Comparison of ENCODE assay signal across 8 cellular contexts in the genomic region with DNA sequence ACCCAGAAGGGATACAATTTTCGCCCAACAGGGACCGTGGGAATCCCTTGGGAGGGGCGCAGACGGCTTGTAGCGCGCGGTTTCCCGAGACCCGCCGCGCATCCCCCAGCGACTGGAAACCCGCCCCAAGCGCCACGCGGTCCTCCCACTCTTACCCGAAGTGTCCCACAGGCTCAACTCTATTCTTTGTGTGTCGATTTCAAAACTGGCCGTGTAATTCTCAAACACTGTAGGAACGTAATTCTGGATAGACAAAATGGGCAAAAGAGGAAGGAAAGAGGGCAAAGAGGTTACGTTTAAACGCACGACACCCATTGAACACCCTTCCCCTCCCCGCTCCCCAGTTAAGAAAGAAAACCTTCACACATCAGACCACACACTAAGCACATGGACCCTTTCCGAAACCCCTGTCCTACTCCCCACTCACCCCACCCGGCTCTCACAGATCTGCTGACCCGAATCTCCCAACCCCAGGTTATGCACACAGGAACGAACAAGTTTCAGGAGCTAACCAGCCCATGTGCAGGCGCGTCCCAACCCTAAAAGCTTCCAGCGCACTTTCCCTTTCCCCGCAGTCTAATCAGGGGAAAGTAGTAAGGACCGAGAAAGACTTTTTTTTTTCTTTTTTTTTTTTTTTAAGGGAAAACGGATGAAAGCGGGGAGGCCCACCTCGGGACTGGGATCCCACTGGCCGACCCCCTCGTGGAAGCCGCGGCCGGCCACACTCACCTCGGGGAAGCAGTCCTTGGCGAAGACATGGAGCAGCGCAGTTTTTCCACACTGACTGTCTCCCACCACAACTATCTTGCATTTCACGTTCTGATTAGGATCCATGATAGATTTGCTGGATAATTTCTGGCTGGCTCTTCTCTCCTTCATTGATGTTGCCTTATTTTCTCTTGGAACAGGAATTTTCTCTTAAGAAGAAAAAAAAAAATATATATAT. TPM values are rescaled to one million over a fixed set of nuclear protein-coding genes. Genes with fewer than 3 reads are reported as not detected.
DNase-seq lines count a peak whose midpoint lies in the region; ATAC-seq and TF ChIP-seq lines count a peak whose summit lies in the region.

No MANE protein-coding gene starts in this region.

- WGBS in adipose tissue, 3 donors, result 0 to 1% (median 1%) methylated on average over 45 of the region's 45 CpGs

- no peak for TF ChIP-seq CTCF in C4-2B (conservative IDR thresholded peaks at IDR 0.05)

- peak overlapping the region in 5 of 10 donors; percentile 34 to 52 (median 43) for H3K4me3 Mint-ChIP-seq in naive thymus-derived CD8-positive, alpha-beta T cell

- DNase-seq in globus pallidus (ENCODE audit: low spot score), result no peak
- DNase-seq in naive thymus-derived CD8-positive, alpha-beta T cell, result no peak

- peaks cover 23% of the 10 kb centered on the region for H3K4me1 ChIP-seq in HUES6 (ENCODE audit: control insufficient read depth, insufficient read depth, low read length)

- no peaks in the 10 kb centered on the region for H3K9me3 ChIP-seq in HUES6 (ENCODE audit: control insufficient read depth, insufficient read depth, low read depth, low read length)

- peak overlapping the region; percentile 93 for H3K9ac ChIP-seq in HUES6 (ENCODE audit: low read length)

- H3K27ac Mint-ChIP-seq in naive thymus-derived CD8-positive, alpha-beta T cell, result no peak overlapping the region

- H3K9me3 Mint-ChIP-seq in naive thymus-derived CD8-positive, alpha-beta T cell, result no peaks in the 10 kb centered on the region

- H3K4me1 Mint-ChIP-seq in naive thymus-derived CD8-positive, alpha-beta T cell, result peaks cover 6 to 22% (median 11%) of the 10 kb centered on the region in 4 donors

- ATAC-seq in HG03039 (IDR thresholded peaks at IDR 0.05; ENCODE audit: unreplicated experiment), result no peak
- no peak for ATAC-seq in naive thymus-derived CD8-positive, alpha-beta T cell

- peaks cover 0 to 4% (median 0%) of the 10 kb centered on the region in 3 donors for H3K36me3 Mint-ChIP-seq in naive thymus-derived CD8-positive, alpha-beta T cell

- no peaks in the 10 kb centered on the region for H3K27me3 ChIP-seq in HUES6 (ENCODE audit: control insufficient read depth, insufficient read depth, low read length)

- peaks cover 29 to 61% (median 43%) of the 10 kb centered on the region in 5 donors for H3K27me3 Mint-ChIP-seq in naive thymus-derived CD8-positive, alpha-beta T cell

- POLR2A ChIA-PET in naive thymus-derived CD8-positive, alpha-beta T cell (lab: Charles Lee), result no interaction called here

- peaks cover 31% of the 10 kb centered on the region for H3K36me3 ChIP-seq in HUES6 (ENCODE audit: control insufficient read depth, insufficient read depth, low read length)

- peak overlapping the region; percentile 39 for H3K27ac ChIP-seq in C4-2B
- H3K27ac ChIP-seq in HUES6 (ENCODE audit: low read depth, low read length), result peak overlapping the region; percentile 19; the same call in 1 of the 2 replicates
- H3K27ac ChIP-seq in adipose tissue (ENCODE audit: low read depth, low read length), result peak overlapping the region; percentile 70
- H3K27ac ChIP-seq in skin epidermis, result peak overlapping the region; percentile 69 to 98 (median 91)

- H3K4me3 ChIP-seq in HUES6 (ENCODE audit: low read depth, low read length) (peak overlapping the region; percentile 94), iPS-11a (ENCODE audit: low read depth, low read length) (peak overlapping the region; percentile 98), skin epidermis (peak overlapping the region; percentile 44 to 73 (median 64))

RNA-seq across cellular contexts. Expression of a gene that starts 0.7 kb away (rescaled TPM):
- polyA plus RNA-seq in adipose tissue, result 10 to 100 TPM in 2 of 3 donors, 1 to 10 TPM in 1; 4.2 to 65.0 (median 56.5) TPM
- total RNA-seq in naive thymus-derived CD8-positive, alpha-beta T cell, result not detected
- not detected for polyA plus RNA-seq in naive thymus-derived CD8-positive, alpha-beta T cell

Comparison
In these comparisons a context has a peak if more than half of its experiments do, and no peak if none do; other contexts are left out.
1. H3K27ac ChIP-seq: peak in every context shown above with its lines; median percentile 91 in skin epidermis; 70 in adipose tissue; 39 in C4-2B; 19 in HUES6.
2. RNA of a gene that starts 0.7 kb away (polyA plus RNA-seq): 4.2 to 65.0 TPM in adipose tissue; not detected in naive thymus-derived CD8-positive, alpha-beta T cell; every median in the first group is over 4 times any median in the second.
3. Peak in every context shown above with its lines, with median percentiles within 50 percentile points of each other: H3K4me3 ChIP-seq.